Comparison of ENCODE assay signal across 8 cellular contexts in genomic region chr2:120222186-120223033, GRCh38. TPM values are rescaled to one million over a fixed set of nuclear protein-coding genes. Genes with fewer than 3 reads are reported as not detected.
DNase-seq lines count a peak whose midpoint lies in the region; ATAC-seq and TF ChIP-seq lines count a peak whose summit lies in the region.

No MANE protein-coding gene starts in this region.

- peak overlapping the region; percentile 65 to 76 for H3K4me3 ChIP-seq in ascending aorta
- peak overlapping the region; percentile 62 to 65 for H3K4me3 ChIP-seq in left lung
- peak overlapping the region; percentile 73 to 78 for H3K4me3 ChIP-seq in testis

- H3K27ac ChIP-seq in ascending aorta (peak overlapping the region; percentile 82 to 89), left lung (peak overlapping the region; percentile 90 to 93), testis (peak overlapping the region; percentile 90 to 93)

- TF ChIP-seq POLR2A in testis (IDR thresholded peaks at IDR 0.05): no peak

- peaks cover 9 to 30% of the 10 kb centered on the region in 2 donors for H3K36me3 ChIP-seq in ascending aorta
- H3K36me3 ChIP-seq in left lung: peaks cover 0 to 16% of the 10 kb centered on the region in 2 donors
- H3K36me3 ChIP-seq in testis (ENCODE audit: low read depth, missing control alignments): no peaks in the 10 kb centered on the region

- DNase-seq in NCI-H1417 (lab: John Stamatoyannopoulos, UW) (peak in 2 of 3 experiments; percentile 70 to 73), NCI-H1417 treated with DMSO at 0.1 percent for 48 hours (lab: John Stamatoyannopoulos, UW) (no peak), ascending aorta (ENCODE audit: low spot score in 2 of 2) (peak in 1 of 2 donors; percentile 68), left lung (peak; percentile 31 to 76), testis (no peak), NCI-H2227 (lab: John Stamatoyannopoulos, UW; ENCODE audit: unreplicated experiment) (no peak)
- no peak for DNase-seq in stimulated activated CD4-positive, alpha-beta T cell treated with anti-CD3 and anti-CD28 coated beads, Interleukin-2, amount 100 ng/mL, for 24 hours
- DNase-seq in NK-92 treated with Interleukin-12 subunit alpha and Interleukin-12 subunit beta, amount 100 ng/mL, for 24 hours (lab: John Stamatoyannopoulos, UW): no peak

- intact Hi-C loops in ascending aorta (cut with DNase I) (loop anchor here (1.0 to 10.0 kb wide), 5 partner anchors 30 to 858 kb away; partner anchors contain the start of genes C2orf76, DBI, EPB41L5 and RALB), left lung (cut with DNase I) (no loop called here), testis (cut with DNase I; ENCODE audit: low total_unique reads) (no loop called here)

- no peaks in the 10 kb centered on the region for H3K9me3 ChIP-seq in ascending aorta
- no peaks in the 10 kb centered on the region for H3K9me3 ChIP-seq in left lung
- H3K9me3 ChIP-seq in testis: no peaks in the 10 kb centered on the region

- TF ChIP-seq CTCF in ascending aorta (IDR thresholded peaks at IDR 0.05) (no peak), left lung (IDR thresholded peaks at IDR 0.05) (no peak), testis (IDR thresholded peaks at IDR 0.05) (no peak)

- H3K4me1 ChIP-seq in ascending aorta (peaks cover 0 to 10% of the 10 kb centered on the region in 2 donors), left lung (peaks cover 13 to 49% of the 10 kb centered on the region in 2 donors), testis (peaks cover 18% of the 10 kb centered on the region)

- WGBS in testis, 2 donors: 67 to 83% methylated on average over 37 to 49 of the region's 49 CpGs

- H3K27me3 ChIP-seq in ascending aorta: no peaks in the 10 kb centered on the region
- no peaks in the 10 kb centered on the region for H3K27me3 ChIP-seq in left lung
- H3K27me3 ChIP-seq in testis: no peaks in the 10 kb centered on the region

- no peak for ATAC-seq in left lung

RNA-seq across cellular contexts. Expression of gene TMEM185B, which starts 0.8 kb away (rescaled TPM):
- total RNA-seq in ascending aorta (31.8 TPM), left lung (10 to 100 TPM; 24.3 to 29.1 TPM), testis (10 to 100 TPM; 63.4 to 72.5 TPM)
- 41.2 TPM for polyA plus RNA-seq in testis (ENCODE audit: insufficient read depth, low read depth, low replicate concordance)

RNA-seq across cellular contexts. Expression of gene RALB, which starts 30.2 kb away (rescaled TPM):
- 21.7 TPM for total RNA-seq in ascending aorta
- 10 to 100 TPM; 50.5 to 68.1 TPM for total RNA-seq in left lung
- total RNA-seq in testis: 10 to 100 TPM; 88.7 to 91.6 TPM
- polyA plus RNA-seq in testis (ENCODE audit: insufficient read depth, low read depth, low replicate concordance): 69.9 TPM

Comparison
In these comparisons a context has a peak if more than half of its experiments do, and no peak if none do; other contexts are left out.
1. DNase-seq: peak in NCI-H1417 (2 of 3) and left lung (2 of 2); none in NCI-H1417 treated with DMSO at 0.1 percent for 48 hours (single experiment), testis (single experiment), stimulated activated CD4-positive, alpha-beta T cell treated with anti-CD3 and anti-CD28 coated beads, Interleukin-2, amount 100 ng/mL, for 24 hours (0 of 2), NK-92 treated with Interleukin-12 subunit alpha and Interleukin-12 subunit beta, amount 100 ng/mL, for 24 hours (single experiment) and NCI-H2227 (single experiment).
2. Peak in every context shown above with its lines, with median percentiles within 50 percentile points of each other: H3K27ac ChIP-seq and H3K4me3 ChIP-seq.